26 cellular contexts compared by ENCODE assay signal in the genomic region with DNA sequence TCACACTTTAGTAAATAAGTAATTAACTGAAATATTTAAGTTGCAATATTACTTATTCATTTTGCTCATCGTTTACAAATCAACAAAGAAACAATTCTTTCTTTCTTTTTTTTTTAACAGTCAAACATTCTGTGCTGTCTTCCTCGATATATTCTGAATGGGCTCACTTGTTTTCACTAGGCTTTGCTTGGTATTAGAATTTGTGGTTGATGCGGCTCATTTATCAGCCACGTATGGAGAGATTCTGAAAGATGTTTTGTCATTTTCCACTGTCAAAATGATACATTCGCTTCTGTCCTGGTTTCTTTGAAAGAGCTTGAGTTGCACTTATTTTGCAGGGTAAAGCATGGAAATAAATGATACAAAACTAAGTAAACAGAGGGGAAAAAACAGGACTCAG.
DNase-seq lines count a peak whose midpoint lies in the region; ATAC-seq and TF ChIP-seq lines count a peak whose summit lies in the region.
"Had no signal": no experiment of that assay in that cellular context is flagged by ENCODE, and none has a peak within 500 bp of the region (broad histone marks: within the 10 kb centered on the region; RNA-seq: fewer than 3 reads in every experiment).

No MANE protein-coding gene starts in this region.

- H3K4me3 ChIP-seq in body of pancreas, result no peak overlapping the region
- H3K4me3 ChIP-seq: BLaER1, MG63, SJSA1 had no signal

- ATAC-seq in GM21515 (IDR thresholded peaks at IDR 0.05; ENCODE audit: unreplicated experiment) (no peak), GM19324 (IDR thresholded peaks at IDR 0.05; ENCODE audit: low FRiP score, unreplicated experiment) (no peak), body of pancreas (no peak)
- ATAC-seq: HCT116 had no signal

- H3K27ac ChIP-seq in cingulate gyrus (ENCODE audit: low read depth, low read length) (peak overlapping the region; percentile 51), body of pancreas (no peak overlapping the region)
- H3K27ac ChIP-seq: BLaER1, SJSA1 had no signal

- intact Hi-C loops in body of pancreas (cut with DNase I), result no loop called here

- no peak for TF ChIP-seq POLR2A in body of pancreas (IDR thresholded peaks at IDR 0.05)

- TF ChIP-seq CTCF in body of pancreas (IDR thresholded peaks at IDR 0.05), result no peak

- no peaks in the 10 kb centered on the region for H3K36me3 ChIP-seq in body of pancreas (replicated peaks in 1 of 2; ENCODE audit: insufficient read depth in 1 of 2, low read depth in 2 of 2)
- H3K36me3 ChIP-seq: BLaER1, MG63, SJSA1 had no signal

- H3K4me1 ChIP-seq in body of pancreas, result no peaks in the 10 kb centered on the region
- H3K4me1 ChIP-seq: BLaER1, SJSA1 had no signal

- no peaks in the 10 kb centered on the region for H3K27me3 ChIP-seq in body of pancreas
- H3K27me3 ChIP-seq: BLaER1, MG63, SJSA1 had no signal

- no peaks in the 10 kb centered on the region for H3K9me3 ChIP-seq in body of pancreas
- H3K9me3 ChIP-seq: BLaER1, MG63, SJSA1 had no signal

- DNase-seq in Ammon's horn (ENCODE audit: low spot score), result peak; percentile 46
- DNase-seq in inferior parietal cortex (ENCODE audit: extremely low spot score), result peak; percentile 63
- peak; percentile 70 for DNase-seq in putamen (ENCODE audit: low spot score)
- no peak for DNase-seq in ureter (ENCODE audit: low spot score)
- no peak for DNase-seq in body of pancreas
- DNase-seq: 8988T; ACHN; CD4-positive, CD25-positive, alpha-beta regulatory T cell; IMR-90; KG1; MG63; NCI-H1105 treated with DMSO at 0.1 percent for 48 hours; NCI-H146; NCI-H1930; NCI-H446 treated with DMSO at 0.1 percent for 48 hours; NCI-H526; NCI-H82; NK-92 treated with Interleukin-12 subunit alpha and Interleukin-12 subunit beta, amount 100 ng/mL, for 24 hours; Right ventricle myocardium superior; RPMI8226 had no signal

- WGBS in body of pancreas, 2 donors, result 33 to 39% methylated on average over 5 of the region's 5 CpGs

Comparison
In these comparisons a context has a peak if more than half of its experiments do, and no peak if none do; other contexts are left out.
1. DNase-seq: peak in Ammon's horn (single experiment), inferior parietal cortex (single experiment) and putamen (single experiment); none in ureter (single experiment) and body of pancreas (0 of 4).